Comparison of ENCODE assay signal across 13 cellular contexts in genomic region chrX:65671286-65671685, GRCh38. TPM values are rescaled to one million over a fixed set of nuclear protein-coding genes. Genes with fewer than 3 reads are reported as not detected.
DNase-seq lines count a peak whose midpoint lies in the region; ATAC-seq and TF ChIP-seq lines count a peak whose summit lies in the region.
"Had no signal": no experiment of that assay in that cellular context is flagged by ENCODE, and none has a peak within 500 bp of the region (broad histone marks: within the 10 kb centered on the region; RNA-seq: fewer than 3 reads in every experiment).

No MANE protein-coding gene starts in this region.

- intact Hi-C loops in activated CD8-positive, alpha-beta T cell treated with anti-CD3 and anti-CD28 coated beads for 36 hours (cut with micrococcal nuclease) = loop anchor here (5.0 kb wide), 2 partner anchors 51 to 74 kb away; no protein-coding TSS in a partner anchor
- intact Hi-C loops in thyroid gland (cut with DNase I) = no loop called here

- no peaks in the 10 kb centered on the region for H3K9me3 ChIP-seq in thyroid gland

- peaks cover 70% of the 10 kb centered on the region for H3K4me1 Mint-ChIP-seq in activated T-cell treated with anti-CD3 and anti-CD28 coated beads, Interleukin-2, amount 50 U/mL, for 72 hours (ENCODE audit: low read depth)
- peaks cover 42% of the 10 kb centered on the region for H3K4me1 Mint-ChIP-seq in activated CD8-positive, alpha-beta T cell treated with anti-CD3 and anti-CD28 coated beads for 36 hours (ENCODE audit: low read depth)

- H3K27ac ChIP-seq in layer of hippocampus (ENCODE audit: low read depth, low read length) (peak overlapping the region; percentile 18), thyroid gland (peak overlapping the region; percentile 95 to 96 (median 96))
- H3K27ac ChIP-seq: C4-2B had no signal

- no peaks in the 10 kb centered on the region for H3K27me3 ChIP-seq in layer of hippocampus (ENCODE audit: control insufficient read depth, insufficient read depth, low read length)
- no peaks in the 10 kb centered on the region for H3K27me3 ChIP-seq in thyroid gland

- peaks cover 0 to 1% of the 10 kb centered on the region in 2 donors for H3K9me3 Mint-ChIP-seq in activated T-cell treated with anti-CD3 and anti-CD28 coated beads, Interleukin-2, amount 50 U/mL, for 72 hours
- H3K9me3 Mint-ChIP-seq in activated CD8-positive, alpha-beta T cell treated with anti-CD3 and anti-CD28 coated beads for 36 hours = no peaks in the 10 kb centered on the region

- POLR2A ChIA-PET in activated CD8-positive, alpha-beta T cell treated with anti-CD3 and anti-CD28 coated beads for 36 hours (lab: Charles Lee) = interaction anchor here (0.5 to 5.8 kb wide), 4 partner anchors 13 to 30 kb away, joined by 3 to 23 read pairs (median 4); no protein-coding TSS in a partner anchor

- DNase-seq in activated T-cell treated with anti-CD3 and anti-CD28 coated beads, Interleukin-2, amount 50 U/mL, for 72 hours = no peak
- DNase-seq in activated T-cell treated with anti-CD3 and anti-CD28 coated beads for 4 hours (no peak), thyroid gland (peak; percentile 55 to 61), GM10266 (ENCODE audit: extremely low spot score) (no peak)
- DNase-seq in activated CD8-positive, alpha-beta T cell treated with anti-CD3 and anti-CD28 coated beads for 36 hours = no peak
- DNase-seq in activated effector memory CD4-positive, alpha-beta T cell treated with Interleukin-2 at 50 U/mL for 16 hours = no peak
- DNase-seq: MV-4-11; retina; SHP77 treated with DMSO at 0.1 percent for 48 hours; stimulated activated naive CD4-positive, alpha-beta T cell had no signal

- no peak for ATAC-seq in activated T-cell treated with anti-CD3 and anti-CD28 coated beads, Interleukin-2, amount 50 U/mL, for 72 hours (replicated peaks in 1 of 2)
- ATAC-seq in activated CD8-positive, alpha-beta T cell treated with anti-CD3 and anti-CD28 coated beads for 36 hours = no peak
- no peak for ATAC-seq in HG03342 (IDR thresholded peaks at IDR 0.05; ENCODE audit: unreplicated experiment)

- H3K4me1 ChIP-seq in thyroid gland = peaks cover 38 to 73% of the 10 kb centered on the region in 2 donors

- no peaks in the 10 kb centered on the region for H3K36me3 ChIP-seq in thyroid gland

- peak in 1 of 2 donors; percentile 24 for TF ChIP-seq POLR2A in thyroid gland (IDR thresholded peaks at IDR 0.05)

- peaks cover 12 to 42% of the 10 kb centered on the region in 2 donors for H3K36me3 Mint-ChIP-seq in activated T-cell treated with anti-CD3 and anti-CD28 coated beads, Interleukin-2, amount 50 U/mL, for 72 hours (ENCODE audit: insufficient read depth in 2 of 2)
- H3K36me3 Mint-ChIP-seq in activated CD8-positive, alpha-beta T cell treated with anti-CD3 and anti-CD28 coated beads for 36 hours (ENCODE audit: low read depth) = peaks cover 71% of the 10 kb centered on the region

- CTCF ChIA-PET in activated CD8-positive, alpha-beta T cell treated with anti-CD3 and anti-CD28 coated beads for 36 hours (lab: Charles Lee) = interaction anchor here (1.0 to 3.1 kb wide), 3 partner anchors 24 to 27 kb away, joined by 3 to 10 read pairs (median 8); no protein-coding TSS in a partner anchor

- no peak for TF ChIP-seq CTCF in activated CD8-positive, alpha-beta T cell treated with anti-CD3 and anti-CD28 coated beads for 36 hours (IDR thresholded peaks at IDR 0.05)
- TF ChIP-seq CTCF in thyroid gland (IDR thresholded peaks at IDR 0.05) = no peak
- no peak for TF ChIP-seq CTCF in GM10266 (IDR thresholded peaks at IDR 0.05; ENCODE audit: control insufficient read depth, insufficient read depth, low read depth, missing control alignments)

- H3K4me3 ChIP-seq in thyroid gland (replicated peaks in 1 of 3) = no peak overlapping the region

- H3K27me3 Mint-ChIP-seq in activated T-cell treated with anti-CD3 and anti-CD28 coated beads, Interleukin-2, amount 50 U/mL, for 72 hours (ENCODE audit: low read depth) = no peaks in the 10 kb centered on the region
- no peaks in the 10 kb centered on the region for H3K27me3 Mint-ChIP-seq in activated CD8-positive, alpha-beta T cell treated with anti-CD3 and anti-CD28 coated beads for 36 hours

- H3K4me3 Mint-ChIP-seq in activated T-cell treated with anti-CD3 and anti-CD28 coated beads, Interleukin-2, amount 50 U/mL, for 72 hours = peak overlapping the region; percentile 76 to 90
- peak overlapping the region; percentile 95 for H3K4me3 Mint-ChIP-seq in activated CD8-positive, alpha-beta T cell treated with anti-CD3 and anti-CD28 coated beads for 36 hours

- peak overlapping the region; percentile 92 for H3K27ac Mint-ChIP-seq in activated T-cell treated with anti-CD3 and anti-CD28 coated beads, Interleukin-2, amount 50 U/mL, for 72 hours
- peak overlapping the region; percentile 94 for H3K27ac Mint-ChIP-seq in activated CD8-positive, alpha-beta T cell treated with anti-CD3 and anti-CD28 coated beads for 36 hours

- WGBS in thyroid gland, 2 donors = 12 to 30% methylated on average over 3 of the region's 3 CpGs

RNA-seq across cellular contexts. Expression of gene MSN, which starts 3.8 kb away (rescaled TPM):
- total RNA-seq in activated T-cell treated with anti-CD3 and anti-CD28 coated beads, Interleukin-2, amount 50 U/mL, for 72 hours = 100 to 1,000 TPM; 281 to 298 TPM
- 100 to 1,000 TPM; 426 to 435 TPM for total RNA-seq in activated CD8-positive, alpha-beta T cell treated with anti-CD3 and anti-CD28 coated beads for 36 hours
- total RNA-seq in thyroid gland = 100 to 1,000 TPM; 204 to 318 (median 259) TPM

Comparison
In these comparisons a context has a peak if more than half of its experiments do, and no peak if none do; other contexts are left out.
1. DNase-seq: peak in thyroid gland (2 of 2); none in activated T-cell treated with anti-CD3 and anti-CD28 coated beads, Interleukin-2, amount 50 U/mL, for 72 hours (0 of 2), activated T-cell treated with anti-CD3 and anti-CD28 coated beads for 4 hours (single experiment), activated CD8-positive, alpha-beta T cell treated with anti-CD3 and anti-CD28 coated beads for 36 hours (single experiment), activated effector memory CD4-positive, alpha-beta T cell treated with Interleukin-2 at 50 U/mL for 16 hours (single experiment) and GM10266 (single experiment).